28 cellular contexts compared by ENCODE assay signal in the genomic region with DNA sequence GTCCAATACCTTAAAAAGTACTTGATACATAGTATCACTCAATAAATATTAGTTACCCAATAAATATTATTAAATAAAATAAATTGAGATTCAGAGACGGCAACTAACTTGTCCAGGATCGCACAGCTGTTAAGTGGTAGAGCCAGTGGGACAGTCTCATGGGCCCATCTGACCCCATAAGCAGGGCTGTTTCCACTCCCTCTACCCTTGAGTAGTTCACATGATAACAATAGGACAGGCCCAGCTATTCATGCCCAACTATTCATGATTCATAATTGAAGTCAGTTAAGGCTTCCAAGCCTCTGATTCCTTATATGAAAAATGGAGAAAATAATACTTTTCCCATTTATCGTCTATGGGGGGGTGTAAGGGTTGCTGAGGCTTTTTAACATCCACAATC.
"Had no signal": no experiment of that assay in that cellular context is flagged by ENCODE, and none has a peak within 500 bp of the region (broad histone marks: within the 10 kb centered on the region; RNA-seq: fewer than 3 reads in every experiment).

No MANE protein-coding gene starts in this region.

- H3K27me3 ChIP-seq: neural progenitor cell, neutrophil, pancreas, right lobe of liver, stomach, testis, thyroid gland, transverse colon, upper lobe of left lung, vagina had no signal

- H3K9ac ChIP-seq: neural progenitor cell had no signal

- H3K36me3 ChIP-seq: left ventricle myocardium inferior, neural progenitor cell, neutrophil, pancreas, right lobe of liver, stomach, thyroid gland, transverse colon, upper lobe of left lung, vagina had no signal

- DNase-seq: hypothalamus; immature natural killer cell; kidney; left colon; left ventricle myocardium inferior; mesendoderm; naive B cell; natural killer cell; nephron progenitor cell; pancreas; posterior cingulate gyrus; psoas muscle; right lobe of liver; stimulated activated CD4-positive, alpha-beta T cell treated with anti-CD3 and anti-CD28 coated beads, Interleukin-15, amount 100 ng/mL, for 24 hours; stimulated activated CD4-positive, alpha-beta T cell treated with anti-CD3 and anti-CD28 coated beads, Interleukin-2, amount 100 ng/mL, for 24 hours; stimulated activated CD4-positive, alpha-beta T cell treated with anti-CD3 and anti-CD28 coated beads, Interleukin-4, amount 100 ng/mL, for 1 hour; stimulated activated naive B cell treated with anti-CD40 and anti-IgM and Interleukin-4, amounts not matched to agents 10 μg/mL and 1 μg/mL and 100 μg/mL, for 72 hours; stimulated activated naive CD8-positive, alpha-beta T cell treated with anti-CD3 and anti-CD28 coated beads, Interleukin-15, Interleukin-2, amounts not matched to agents 100 U/mL and 50 U/mL, for 24 hours; stomach; testis; thyroid gland; transverse colon; upper lobe of left lung had no signal

- H3K4me1 ChIP-seq: left ventricle myocardium inferior, neural progenitor cell, psoas muscle, right lobe of liver, stomach, testis, thyroid gland, transverse colon, upper lobe of left lung, vagina had no signal

- H3K4me3 ChIP-seq: left ventricle myocardium inferior, lung, neural progenitor cell, pancreas, psoas muscle, right lobe of liver, smooth muscle cell, stomach, testis, thyroid gland, transverse colon, upper lobe of left lung, vagina had no signal

- H3K9me3 ChIP-seq: left ventricle myocardium inferior, neutrophil, pancreas, psoas muscle, right lobe of liver, stomach, testis, thyroid gland, transverse colon, upper lobe of left lung, vagina had no signal

- ATAC-seq: left colon; natural killer cell; pancreas; psoas muscle; right lobe of liver; stimulated activated naive B cell treated with anti-CD40 and anti-IgM and Interleukin-4, amounts not matched to agents 10 μg/mL and 1 μg/mL and 100 μg/mL, for 72 hours; stimulated activated naive CD8-positive, alpha-beta T cell treated with anti-CD3 and anti-CD28 coated beads, Interleukin-15, Interleukin-2, amounts not matched to agents 100 U/mL and 50 U/mL, for 24 hours had no signal

- H3K27ac ChIP-seq: left ventricle myocardium inferior, neural progenitor cell, neutrophil, pancreas, psoas muscle, right lobe of liver, stomach, testis, thyroid gland, transverse colon, upper lobe of left lung, vagina had no signal
